1 cellular context compared by ENCODE assay signal in genomic region chr9:133113928-133114351, GRCh38.
TF ChIP-seq lines count a peak whose summit lies in the region.

No MANE protein-coding gene starts in this region.

TF ChIP-seq in K562, 482 proteins besides CTCF, POLR2A, EP300 and RAD21 (continued from another document):
- TF ChIP-seq POLR2G (IDR thresholded peaks at IDR 0.05; ENCODE audit: low read depth, low read length), result 0 out of 2 replicates have a peak, but pooled peaks have one; percentile 20
- no peak for TF ChIP-seq ZEB2 (IDR thresholded peaks at IDR 0.05)
- TF ChIP-seq, protein P1, sequence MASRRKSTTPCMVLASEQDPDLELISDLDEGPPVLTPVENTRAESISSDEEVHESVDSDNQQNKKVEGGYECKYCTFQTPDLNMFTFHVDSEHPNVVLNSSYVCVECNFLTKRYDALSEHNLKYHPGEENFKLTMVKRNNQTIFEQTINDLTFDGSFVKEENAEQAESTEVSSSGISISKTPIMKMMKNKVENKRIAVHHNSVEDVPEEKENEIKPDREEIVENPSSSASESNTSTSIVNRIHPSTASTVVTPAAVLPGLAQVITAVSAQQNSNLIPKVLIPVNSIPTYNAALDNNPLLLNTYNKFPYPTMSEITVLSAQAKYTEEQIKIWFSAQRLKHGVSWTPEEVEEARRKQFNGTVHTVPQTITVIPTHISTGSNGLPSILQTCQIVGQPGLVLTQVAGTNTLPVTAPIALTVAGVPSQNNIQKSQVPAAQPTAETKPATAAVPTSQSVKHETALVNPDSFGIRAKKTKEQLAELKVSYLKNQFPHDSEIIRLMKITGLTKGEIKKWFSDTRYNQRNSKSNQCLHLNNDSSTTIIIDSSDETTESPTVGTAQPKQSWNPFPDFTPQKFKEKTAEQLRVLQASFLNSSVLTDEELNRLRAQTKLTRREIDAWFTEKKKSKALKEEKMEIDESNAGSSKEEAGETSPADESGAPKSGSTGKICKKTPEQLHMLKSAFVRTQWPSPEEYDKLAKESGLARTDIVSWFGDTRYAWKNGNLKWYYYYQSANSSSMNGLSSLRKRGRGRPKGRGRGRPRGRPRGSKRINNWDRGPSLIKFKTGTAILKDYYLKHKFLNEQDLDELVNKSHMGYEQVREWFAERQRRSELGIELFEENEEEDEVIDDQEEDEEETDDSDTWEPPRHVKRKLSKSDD (conservative IDR thresholded peaks at IDR 0.05; ENCODE audit: low read length), result no peak
- no peak for TF ChIP-seq RHOXF2B (CRISPR knock-in tag; conservative IDR thresholded peaks at IDR 0.05)
- TF ChIP-seq ZSCAN29 (IDR thresholded peaks at IDR 0.05), result no peak
- no peak for TF ChIP-seq POLR2AphosphoS5 (IDR thresholded peaks at IDR 0.05; ENCODE audit: control insufficient read depth, insufficient read depth, low read depth, low read length)
- TF ChIP-seq RB1 (IDR thresholded peaks at IDR 0.05; ENCODE audit: low read depth), result no peak
- no peak for TF ChIP-seq ZNF518B (CRISPR knock-in tag; IDR thresholded peaks at IDR 0.05)
- TF ChIP-seq RUNX1 (IDR thresholded peaks at IDR 0.05; ENCODE audit: low read depth), result no peak
- 0 out of 2 replicates have a peak, but pooled peaks have one; percentile 43 for TF ChIP-seq RAD51 (IDR thresholded peaks at IDR 0.05; ENCODE audit: borderline replicate concordance, low read depth)
- no peak for TF ChIP-seq PPARD (CRISPR knock-in tag; IDR thresholded peaks at IDR 0.05)
- TF ChIP-seq, protein P2, sequence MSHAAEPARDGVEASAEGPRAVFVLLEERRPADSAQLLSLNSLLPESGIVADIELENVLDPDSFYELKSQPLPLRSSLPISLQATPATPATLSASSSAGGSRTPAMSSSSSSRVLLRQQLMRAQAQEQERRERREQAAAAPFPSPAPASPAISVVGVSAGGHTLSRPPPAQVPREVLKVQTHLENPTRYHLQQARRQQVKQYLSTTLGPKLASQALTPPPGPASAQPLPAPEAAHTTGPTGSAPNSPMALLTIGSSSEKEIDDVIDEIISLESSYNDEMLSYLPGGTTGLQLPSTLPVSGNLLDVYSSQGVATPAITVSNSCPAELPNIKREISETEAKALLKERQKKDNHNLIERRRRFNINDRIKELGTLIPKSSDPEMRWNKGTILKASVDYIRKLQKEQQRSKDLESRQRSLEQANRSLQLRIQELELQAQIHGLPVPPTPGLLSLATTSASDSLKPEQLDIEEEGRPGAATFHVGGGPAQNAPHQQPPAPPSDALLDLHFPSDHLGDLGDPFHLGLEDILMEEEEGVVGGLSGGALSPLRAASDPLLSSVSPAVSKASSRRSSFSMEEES (CRISPR knock-in tag; IDR thresholded peaks at IDR 0.05), result peak; percentile 32; the same call in 1 of the 2 replicates
- 0 out of 2 replicates have a peak, but pooled peaks have one; percentile 30 for TF ChIP-seq RBFOX2 (IDR thresholded peaks at IDR 0.05; ENCODE audit: low read depth, low read length)
- no peak for TF ChIP-seq ZNF184 (CRISPR knock-in tag; IDR thresholded peaks at IDR 0.05)
- no peak for TF ChIP-seq ETS1 (conservative IDR thresholded peaks at IDR 0.05; ENCODE audit: control insufficient read depth, low read depth, low read length)
- no peak for TF ChIP-seq MYNN (IDR thresholded peaks at IDR 0.05)
- TF ChIP-seq MYNN (CRISPR knock-in tag; IDR thresholded peaks at IDR 0.05), result no peak
- no peak for TF ChIP-seq HSF4 (CRISPR knock-in tag; IDR thresholded peaks at IDR 0.05; ENCODE audit: borderline replicate concordance)
- TF ChIP-seq, protein P3, sequence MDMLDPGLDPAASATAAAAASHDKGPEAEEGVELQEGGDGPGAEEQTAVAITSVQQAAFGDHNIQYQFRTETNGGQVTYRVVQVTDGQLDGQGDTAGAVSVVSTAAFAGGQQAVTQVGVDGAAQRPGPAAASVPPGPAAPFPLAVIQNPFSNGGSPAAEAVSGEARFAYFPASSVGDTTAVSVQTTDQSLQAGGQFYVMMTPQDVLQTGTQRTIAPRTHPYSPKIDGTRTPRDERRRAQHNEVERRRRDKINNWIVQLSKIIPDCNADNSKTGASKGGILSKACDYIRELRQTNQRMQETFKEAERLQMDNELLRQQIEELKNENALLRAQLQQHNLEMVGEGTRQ (CRISPR knock-in tag; IDR thresholded peaks at IDR 0.05), result peak; percentile 48; the same call in 1 of the 2 replicates
- TF ChIP-seq, protein P4, sequence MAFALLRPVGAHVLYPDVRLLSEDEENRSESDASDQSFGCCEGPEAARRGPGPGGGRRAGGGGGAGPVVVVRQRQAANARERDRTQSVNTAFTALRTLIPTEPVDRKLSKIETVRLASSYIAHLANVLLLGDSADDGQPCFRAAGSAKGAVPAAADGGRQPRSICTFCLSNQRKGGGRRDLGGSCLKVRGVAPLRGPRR (CRISPR knock-in tag; IDR thresholded peaks at IDR 0.05), result no peak
- no peak for TF ChIP-seq SLC30A9 (CRISPR knock-in tag; IDR thresholded peaks at IDR 0.05)
- no peak for TF ChIP-seq ZBTB17 (CRISPR knock-in tag; IDR thresholded peaks at IDR 0.05)
- no peak for TF ChIP-seq FOS (IDR thresholded peaks at IDR 0.05; ENCODE audit: extremely low read depth, insufficient read length)
- no peak for TF ChIP-seq ARID1B (IDR thresholded peaks at IDR 0.05)
- no peak for TF ChIP-seq NUFIP1 (IDR thresholded peaks at IDR 0.05; ENCODE audit: partially characterized antibody)
- TF ChIP-seq ADNP (tag; IDR thresholded peaks at IDR 0.05), result no peak
- TF ChIP-seq SMARCE1 (IDR thresholded peaks at IDR 0.05), result no peak
- TF ChIP-seq L3MBTL2 (IDR thresholded peaks at IDR 0.05), result no peak
- TF ChIP-seq SUPT5H (IDR thresholded peaks at IDR 0.05), result no peak
- no peak for TF ChIP-seq ZNF778 (CRISPR knock-in tag; IDR thresholded peaks at IDR 0.05)
- TF ChIP-seq NCOA2 (IDR thresholded peaks at IDR 0.05; ENCODE audit: partially characterized antibody in 2 of 2), result no peak
- TF ChIP-seq, protein P5, sequence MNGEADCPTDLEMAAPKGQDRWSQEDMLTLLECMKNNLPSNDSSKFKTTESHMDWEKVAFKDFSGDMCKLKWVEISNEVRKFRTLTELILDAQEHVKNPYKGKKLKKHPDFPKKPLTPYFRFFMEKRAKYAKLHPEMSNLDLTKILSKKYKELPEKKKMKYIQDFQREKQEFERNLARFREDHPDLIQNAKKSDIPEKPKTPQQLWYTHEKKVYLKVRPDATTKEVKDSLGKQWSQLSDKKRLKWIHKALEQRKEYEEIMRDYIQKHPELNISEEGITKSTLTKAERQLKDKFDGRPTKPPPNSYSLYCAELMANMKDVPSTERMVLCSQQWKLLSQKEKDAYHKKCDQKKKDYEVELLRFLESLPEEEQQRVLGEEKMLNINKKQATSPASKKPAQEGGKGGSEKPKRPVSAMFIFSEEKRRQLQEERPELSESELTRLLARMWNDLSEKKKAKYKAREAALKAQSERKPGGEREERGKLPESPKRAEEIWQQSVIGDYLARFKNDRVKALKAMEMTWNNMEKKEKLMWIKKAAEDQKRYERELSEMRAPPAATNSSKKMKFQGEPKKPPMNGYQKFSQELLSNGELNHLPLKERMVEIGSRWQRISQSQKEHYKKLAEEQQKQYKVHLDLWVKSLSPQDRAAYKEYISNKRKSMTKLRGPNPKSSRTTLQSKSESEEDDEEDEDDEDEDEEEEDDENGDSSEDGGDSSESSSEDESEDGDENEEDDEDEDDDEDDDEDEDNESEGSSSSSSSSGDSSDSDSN (IDR thresholded peaks at IDR 0.05; ENCODE audit: borderline replicate concordance in 1 of 2, low read depth in 2 of 2, low read length in 2 of 2), result no peak
- no peak for TF ChIP-seq ARID2 (IDR thresholded peaks at IDR 0.05)
- TF ChIP-seq TOE1 (IDR thresholded peaks at IDR 0.05; ENCODE audit: borderline replicate concordance), result no peak; the same call in 1 of the 2 replicates
- no peak for TF ChIP-seq TOE1 (CRISPR knock-in tag; IDR thresholded peaks at IDR 0.05; ENCODE audit: borderline replicate concordance, low read depth)
- TF ChIP-seq BRD9 (IDR thresholded peaks at IDR 0.05; ENCODE audit: low read depth, partially characterized antibody), result no peak
